In genomic region chr22:24772493-24773220, GRCh38 we compare ENCODE assay signal across 8 cellular contexts. TPM values are rescaled to one million over a fixed set of nuclear protein-coding genes. Genes with fewer than 3 reads are reported as not detected.
DNase-seq lines count a peak whose midpoint lies in the region; ATAC-seq and TF ChIP-seq lines count a peak whose summit lies in the region.

No MANE protein-coding gene starts in this region.

- TF ChIP-seq CTCF in AG09319 (IDR thresholded peaks at IDR 0.05; ENCODE audit: low read depth, low read length): peak; percentile 39
- peak; percentile 38 to 60 (median 48) for TF ChIP-seq CTCF in adrenal gland (IDR thresholded peaks at IDR 0.05)
- peak; percentile 76 for TF ChIP-seq CTCF in kidney epithelial cell (IDR thresholded peaks at IDR 0.05; ENCODE audit: insufficient read depth, low read length, poor library complexity, severe bottlenecking)

- 40 to 58% (median 46%) methylated on average over 6 to 7 of the region's 7 CpGs for WGBS in adrenal gland, 4 donors

- H3K27ac ChIP-seq in adrenal gland: no peak overlapping the region

- TF ChIP-seq POLR2A in adrenal gland (IDR thresholded peaks at IDR 0.05): no peak

- H3K9me3 ChIP-seq in adrenal gland (replicated peaks in 1 of 3): no peaks in the 10 kb centered on the region

- H3K4me1 ChIP-seq in adrenal gland (replicated peaks in 1 of 2): no peaks in the 10 kb centered on the region

- H3K36me3 ChIP-seq in adrenal gland (replicated peaks in 1 of 2) (no peaks in the 10 kb centered on the region), kidney epithelial cell (ENCODE audit: control insufficient read depth, insufficient read depth, low read length) (no peaks in the 10 kb centered on the region)

- intact Hi-C loops in adrenal gland (cut with DNase I): loop anchor here in 1 of 2 donors (5.0 kb wide), 1 partner anchor 75 kb away; no protein-coding TSS in a partner anchor

- H3K4me3 ChIP-seq in adrenal gland (no peak overlapping the region), kidney epithelial cell (ENCODE audit: low read depth, low read length) (no peak overlapping the region)

- H3K27me3 ChIP-seq in adrenal gland: peaks cover 2% of the 10 kb centered on the region
- no peaks in the 10 kb centered on the region for H3K27me3 ChIP-seq in kidney epithelial cell (ENCODE audit: control insufficient read depth, insufficient read depth, low read length)

- ATAC-seq in GM21528 (IDR thresholded peaks at IDR 0.05; ENCODE audit: low FRiP score, unreplicated experiment): no peak

- no peak for DNase-seq in AG09319 (ENCODE audit: extremely low read depth, low read depth)
- DNase-seq in HPDE6-E6E7 (ENCODE audit: extremely low spot score): peak; percentile 20
- DNase-seq in adrenal gland: peak in 4 of 7 donors; percentile 6 to 49 (median 26)
- DNase-seq in kidney epithelial cell (ENCODE audit: low read depth): no peak
- no peak for DNase-seq in SIG-M5 treated with dmso at 0.1 percent for 504 hours (lab: John Stamatoyannopoulos, UW; ENCODE audit: unreplicated experiment)
- no peak for DNase-seq in UCSD-AML1 (lab: John Stamatoyannopoulos, UW; ENCODE audit: unreplicated experiment)
- no peak for DNase-seq in activated CD4-positive, alpha-beta T cell treated with anti-CD3 and anti-CD28 coated beads for 48 hours

RNA-seq across cellular contexts. Expression of gene PIWIL3, which starts 1.9 kb away (rescaled TPM):
- total RNA-seq in adrenal gland (not detected), kidney epithelial cell (not detected in 2 replicates)
- not detected for polyA plus RNA-seq in adrenal gland

RNA-seq across cellular contexts. Expression of gene SGSM1, which starts 33.4 kb away (rescaled TPM):
- total RNA-seq in adrenal gland (1 to 10 TPM; 1.9 to 6.8 (median 3.3) TPM), kidney epithelial cell (0.25 and 0.55 TPM in 2 replicates)
- 1 to 10 TPM; 2.0 to 3.4 (median 3.3) TPM for polyA plus RNA-seq in adrenal gland

Comparison
In these comparisons a context has a peak if more than half of its experiments do, and no peak if none do; other contexts are left out.
1. DNase-seq: peak in HPDE6-E6E7 (single experiment) and adrenal gland (4 of 7); none in AG09319 (single experiment), kidney epithelial cell (single experiment), SIG-M5 treated with dmso at 0.1 percent for 504 hours (single experiment), UCSD-AML1 (single experiment) and activated CD4-positive, alpha-beta T cell treated with anti-CD3 and anti-CD28 coated beads for 48 hours (single experiment).
2. Peak in every context shown above with its lines, with median percentiles within 50 percentile points of each other: CTCF ChIP-seq.